10 cellular contexts compared by ENCODE assay signal in the genomic region with DNA sequence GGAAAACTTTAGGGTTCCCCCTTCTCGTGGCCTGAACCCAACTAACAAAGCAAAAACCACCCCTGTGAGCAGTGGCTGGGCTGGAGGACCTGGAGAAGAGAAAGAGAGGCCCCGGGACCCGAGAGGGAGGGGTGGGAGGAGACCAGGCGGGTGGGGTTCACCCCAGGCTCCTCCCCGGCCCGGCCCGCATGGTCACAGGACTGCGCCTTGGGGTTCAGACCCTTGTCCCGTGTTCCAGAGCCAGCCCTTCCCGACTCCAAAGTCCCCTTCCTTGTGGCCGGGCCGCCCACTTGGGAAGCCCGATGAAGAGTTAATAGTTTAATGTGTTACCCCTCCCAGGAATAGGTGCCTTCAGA. TPM values are rescaled to one million over a fixed set of nuclear protein-coding genes. Genes with fewer than 3 reads are reported as not detected.
DNase-seq lines count a peak whose midpoint lies in the region; ATAC-seq and TF ChIP-seq lines count a peak whose summit lies in the region.
"Had no signal": no experiment of that assay in that cellular context is flagged by ENCODE, and none has a peak within 500 bp of the region (broad histone marks: within the 10 kb centered on the region; RNA-seq: fewer than 3 reads in every experiment).

No MANE protein-coding gene starts in this region.

- H3K4me1 ChIP-seq in lower lobe of right lung = peaks cover 8% of the 10 kb centered on the region

- no peak overlapping the region for H3K27ac Mint-ChIP-seq in activated naive CD8-positive, alpha-beta T cell
- H3K27ac Mint-ChIP-seq in activated naive CD8-positive, alpha-beta T cell treated with anti-CD3 and anti-CD28 coated beads for 36 hours = no peak overlapping the region
- H3K27ac Mint-ChIP-seq in chondrocyte (ENCODE audit: unreplicated experiment) = no peak overlapping the region
- peak overlapping the region; percentile 72 for H3K27ac Mint-ChIP-seq in type B pancreatic cell

- H3K27ac ChIP-seq in lower lobe of right lung = peak overlapping the region; percentile 56

- ATAC-seq in lower lobe of right lung = peak; percentile 79 to 84

- peaks cover 6% of the 10 kb centered on the region for H3K4me1 Mint-ChIP-seq in activated naive CD8-positive, alpha-beta T cell (ENCODE audit: low read depth)
- H3K4me1 Mint-ChIP-seq in activated naive CD8-positive, alpha-beta T cell treated with anti-CD3 and anti-CD28 coated beads for 36 hours = peaks cover 6% of the 10 kb centered on the region
- H3K4me1 Mint-ChIP-seq in chondrocyte (ENCODE audit: low read depth) (peaks cover 25% of the 10 kb centered on the region), type B pancreatic cell (ENCODE audit: unreplicated experiment) (peaks cover 14% of the 10 kb centered on the region)

- H3K27me3 ChIP-seq in lower lobe of right lung (ENCODE audit: low read depth) = peaks cover 29% of the 10 kb centered on the region

- no peaks in the 10 kb centered on the region for H3K9me3 ChIP-seq in lower lobe of right lung

- H3K36me3 ChIP-seq in lower lobe of right lung = no peaks in the 10 kb centered on the region

- intact Hi-C loops in lower lobe of right lung (cut with DNase I) = no loop called here

- no peaks in the 10 kb centered on the region for H3K36me3 Mint-ChIP-seq in activated naive CD8-positive, alpha-beta T cell
- no peaks in the 10 kb centered on the region for H3K36me3 Mint-ChIP-seq in activated naive CD8-positive, alpha-beta T cell treated with anti-CD3 and anti-CD28 coated beads for 36 hours
- no peaks in the 10 kb centered on the region for H3K36me3 Mint-ChIP-seq in chondrocyte (ENCODE audit: low read depth)
- peaks cover 5% of the 10 kb centered on the region for H3K36me3 Mint-ChIP-seq in type B pancreatic cell

- peaks cover 4% of the 10 kb centered on the region for H3K27me3 Mint-ChIP-seq in activated naive CD8-positive, alpha-beta T cell
- peaks cover 19% of the 10 kb centered on the region for H3K27me3 Mint-ChIP-seq in activated naive CD8-positive, alpha-beta T cell treated with anti-CD3 and anti-CD28 coated beads for 36 hours
- H3K27me3 Mint-ChIP-seq in chondrocyte (ENCODE audit: low read depth) (no peaks in the 10 kb centered on the region), type B pancreatic cell (peaks cover 22% of the 10 kb centered on the region)

- TF ChIP-seq CTCF in chondrocyte (IDR thresholded peaks at IDR 0.05) (no peak), lower lobe of right lung (IDR thresholded peaks at IDR 0.05) (no peak), type B pancreatic cell (conservative IDR thresholded peaks at IDR 0.05) (no peak)

- peak overlapping the region; percentile 49 for H3K4me3 Mint-ChIP-seq in activated naive CD8-positive, alpha-beta T cell
- no peak overlapping the region for H3K4me3 Mint-ChIP-seq in activated naive CD8-positive, alpha-beta T cell treated with anti-CD3 and anti-CD28 coated beads for 36 hours
- peak overlapping the region; percentile 56 for H3K4me3 Mint-ChIP-seq in chondrocyte (ENCODE audit: unreplicated experiment)
- peak overlapping the region; percentile 89 for H3K4me3 Mint-ChIP-seq in type B pancreatic cell

- peak overlapping the region; percentile 65 for H3K4me3 ChIP-seq in lower lobe of right lung

- no peak for DNase-seq in activated naive CD8-positive, alpha-beta T cell treated with anti-CD3 and anti-CD28 coated beads for 36 hours
- DNase-seq in chondrocyte (ENCODE audit: low spot score) (no peak), lower lobe of right lung (peak; percentile 53), type B pancreatic cell (ENCODE audit: extremely low spot score, unreplicated experiment) (no peak), NCI-H82 (lab: John Stamatoyannopoulos, UW) (no peak), DMS79 (lab: John Stamatoyannopoulos, UW) (no peak)
- no peak for DNase-seq in NK-92 treated with Interleukin-12 subunit alpha and Interleukin-12 subunit beta, amount 100 ng/mL, for 24 hours (lab: John Stamatoyannopoulos, UW)
- DNase-seq: activated CD4-positive, alpha-beta T cell treated with anti-CD3 and anti-CD28 coated beads, Interleukin-2, amount 50 U/mL, for 48 hours; C1 segment of cervical spinal cord had no signal

- H3K9me3 Mint-ChIP-seq in activated naive CD8-positive, alpha-beta T cell (ENCODE audit: low read depth) = no peaks in the 10 kb centered on the region
- H3K9me3 Mint-ChIP-seq in activated naive CD8-positive, alpha-beta T cell treated with anti-CD3 and anti-CD28 coated beads for 36 hours = no peaks in the 10 kb centered on the region
- H3K9me3 Mint-ChIP-seq in chondrocyte (ENCODE audit: low read depth) (no peaks in the 10 kb centered on the region), type B pancreatic cell (peaks cover 8% of the 10 kb centered on the region)

RNA-seq across cellular contexts. Expression of a gene that starts 0.9 kb away (rescaled TPM):
- not detected for total RNA-seq in activated naive CD8-positive, alpha-beta T cell treated with anti-CD3 and anti-CD28 coated beads for 36 hours
- total RNA-seq in chondrocyte (0.39 to 2.4 TPM (median 2.1 TPM) in 3 replicates), lower lobe of right lung (6.7 TPM), type B pancreatic cell (ENCODE audit: low replicate concordance) (17.0 and 38.8 TPM in 2 replicates)

RNA-seq across cellular contexts. Expression of a gene that starts 49.9 kb away (rescaled TPM):
- not detected for total RNA-seq in activated naive CD8-positive, alpha-beta T cell treated with anti-CD3 and anti-CD28 coated beads for 36 hours
- total RNA-seq in chondrocyte (0.26 to 0.35 TPM in 2 of 3 replicates, not detected in the other), lower lobe of right lung (not detected), type B pancreatic cell (ENCODE audit: low replicate concordance) (0.14 TPM in 1 of 2 replicates, not detected in the other)
